8 cellular contexts compared by ENCODE assay signal in genomic region chr7:100865971-100866720, GRCh38. TPM values are rescaled to one million over a fixed set of nuclear protein-coding genes. Genes with fewer than 3 reads are reported as not detected.
DNase-seq lines count a peak whose midpoint lies in the region; ATAC-seq lines count a peak whose summit lies in the region.

No MANE protein-coding gene starts in this region.

- intact Hi-C loops in head of caudate nucleus (cut with DNase I): no loop called here

- ATAC-seq in HG02610 (IDR thresholded peaks at IDR 0.05; ENCODE audit: unreplicated experiment) (no peak), HG03432 (IDR thresholded peaks at IDR 0.05; ENCODE audit: unreplicated experiment) (no peak)

- peak; percentile 70 for DNase-seq in AG08395 (ENCODE audit: low spot score)
- peak; percentile 92 for DNase-seq in HT-29 (ENCODE audit: low spot score)
- peak; percentile 37 for DNase-seq in activated CD8-positive, alpha-beta memory T cell treated with anti-CD3 and anti-CD28 coated beads, Interleukin-2, amount 50 U/mL, for 4 hours
- DNase-seq in head of caudate nucleus: peak; percentile 73 to 96 (median 92)
- DNase-seq in putamen (ENCODE audit: low spot score): peak; percentile 81
- no peak for DNase-seq in amniotic stem cell (lab: John Stamatoyannopoulos, UW)

RNA-seq across cellular contexts. Expression of gene TRIP6, which starts 1.0 kb away (rescaled TPM):
- 20.0 and 23.5 TPM in 2 replicates for total RNA-seq in HT-29 (2014; rRNA removed; shearing (Covaris generic))

RNA-seq across cellular contexts. Expression of gene SRRT, which starts 8.8 kb away (rescaled TPM):
- 211 and 222 TPM in 2 replicates for total RNA-seq in HT-29 (2014; rRNA removed; shearing (Covaris generic))

RNA-seq across cellular contexts. Expression of gene SLC12A9, which starts 13.6 kb away (rescaled TPM):
- total RNA-seq in HT-29 (2014; rRNA removed; shearing (Covaris generic)): 68.7 and 85.6 TPM in 2 replicates

RNA-seq across cellular contexts. Expression of gene UFSP1, which starts 23.4 kb away (rescaled TPM):
- total RNA-seq in HT-29 (2014; rRNA removed; shearing (Covaris generic)): 30.4 and 31.0 TPM in 2 replicates

RNA-seq across cellular contexts. Expression of gene ACHE, which starts 29.5 kb away (rescaled TPM):
- 0.13 and 1.1 TPM in 2 replicates for total RNA-seq in HT-29 (2014; rRNA removed; shearing (Covaris generic))
